Comparison of ENCODE assay signal across 35 cellular contexts in genomic region chr9:116461632-116462031, GRCh38.
A peak's percentile ranks its signal among the peaks of the same experiment; 100 is the strongest.
DNase-seq lines count a peak whose midpoint lies in the region; ATAC-seq, FAIRE-seq and TF ChIP-seq lines count a peak whose summit lies in the region.
"Had no signal": no experiment of that assay in that cellular context is flagged by ENCODE, and none has a peak within 500 bp of the region (broad histone marks: within the 10 kb centered on the region; RNA-seq: fewer than 3 reads in every experiment).

No MANE protein-coding gene starts in this region.

- intact Hi-C loops in HepG2 (cut with micrococcal nuclease; ENCODE audit: unreplicated experiment) (loop anchor here (10.0 kb wide), 1 partner anchor 127 kb away; no protein-coding TSS in a partner anchor), right lobe of liver (cut with DNase I) (no loop called here), K562 (cut with micrococcal nuclease) (no loop called here)

- POLR2A ChIA-PET in HepG2 (lab: Yijun Ruan, JAX): no interaction called here
- POLR2A ChIA-PET in K562 (lab: Yijun Ruan, JAX): interaction anchor here (0.5 to 1.1 kb wide), 5 partner anchors 9 to 1562 kb away, joined by 3 to 4 read pairs (median 3); no protein-coding TSS in a partner anchor

- H3K27ac ChIP-seq in HepG2 (ENCODE audit: extremely low read length, insufficient read depth, low read length) (no peak overlapping the region), right lobe of liver (no peak overlapping the region), K562 (ENCODE audit: extremely low read depth, low read depth, low read length) (0 out of 3 replicates have a peak overlapping the region, but pooled peaks have one; percentile 6)
- H3K27ac ChIP-seq: 22Rv1; A549; BLaER1; BLaER1 treated with 17β-estradiol and CSF1 and Interleukin-3, amounts not matched to agents 10 nM and 100 nM; C4-2B had no signal

- FAIRE-seq in HepG2 (lab: Jason Lieb, UNC) (no peak), H54 (lab: Jason Lieb, UNC) (peak; percentile 83), K562 (lab: Jason Lieb, UNC) (no peak), bronchial epithelial cell (lab: Jason Lieb, UNC) (peak; percentile 47)
- FAIRE-seq: A204.1, A549, D721Med had no signal

- WGBS in HepG2 (ENCODE audit: low lambda C conversion rate): 100% methylated on average over 3 of the region's 3 CpGs
- 93% methylated on average over 3 of the region's 3 CpGs for WGBS in right lobe of liver (ENCODE audit: insufficient coverage, low coverage, low lambda C conversion rate, missing lambda C conversion rate)
- WGBS in K562 (ENCODE audit: insufficient coverage, low coverage, missing lambda C conversion rate): 94% methylated on average over 3 of the region's 3 CpGs

- no TSS peak for BruUV-seq in HepG2 (replicated peaks; lab: Mats Ljungman, UMichigan)
- BruUV-seq in K562 (replicated peaks; lab: Mats Ljungman, UMichigan): no TSS peak

- no peaks in the 10 kb centered on the region; a peak in 1 of 5 replicates for H3K36me3 ChIP-seq in HepG2 (replicated peaks in 1 of 2; ENCODE audit: control insufficient read depth in 1 of 2, insufficient read depth in 2 of 2, low read length in 2 of 2)
- no peaks in the 10 kb centered on the region for H3K36me3 ChIP-seq in right lobe of liver
- no peaks in the 10 kb centered on the region for H3K36me3 ChIP-seq in K562 (ENCODE audit: control insufficient read depth, insufficient read depth, low read length)
- H3K36me3 ChIP-seq in bronchial epithelial cell (ENCODE audit: control insufficient read depth, insufficient read depth, low read length): no peaks in the 10 kb centered on the region
- H3K36me3 ChIP-seq: BE2C, BLaER1 had no signal

- H3K4me2 ChIP-seq in HepG2 (ENCODE audit: low read depth, low read length): no peak overlapping the region
- H3K4me2 ChIP-seq in K562 (ENCODE audit: insufficient read depth, low read length): no peak overlapping the region
- H3K4me2 ChIP-seq: A549; BLaER1; BLaER1 treated with 17β-estradiol and CSF1 and Interleukin-3, amounts not matched to agents 10 nM and 100 nM had no signal

- H3K79me2 ChIP-seq in HepG2 (ENCODE audit: insufficient read depth, low read length) (no peaks in the 10 kb centered on the region), K562 (ENCODE audit: control insufficient read depth, insufficient read depth, low read length) (no peaks in the 10 kb centered on the region)

- TF ChIP-seq EP300 in HepG2 (IDR thresholded peaks at IDR 0.05; ENCODE audit: low read depth in 2 of 2, low read length in 2 of 2) (no peak), HepG2 (CRISPR knock-in tag; IDR thresholded peaks at IDR 0.05; ENCODE audit: borderline replicate concordance) (no peak), K562 (IDR thresholded peaks at IDR 0.05; ENCODE audit: low read length) (no peak)

- H3K9me1 ChIP-seq in K562 (ENCODE audit: control insufficient read depth, insufficient read depth, low read length): no peaks in the 10 kb centered on the region

- H3K9ac ChIP-seq in HepG2 (ENCODE audit: insufficient read depth, low read depth, low read length) (no peak overlapping the region), K562 (ENCODE audit: insufficient read depth in 1 of 2, low read depth in 2 of 2, low read length in 2 of 2) (no peak overlapping the region)
- H3K9ac ChIP-seq: BLaER1; BLaER1 treated with 17β-estradiol and CSF1 and Interleukin-3, amounts not matched to agents 10 nM and 100 nM had no signal

- H3K27me3 ChIP-seq in HepG2 (ENCODE audit: control insufficient read depth in 1 of 2, insufficient read depth in 2 of 2, low read length in 2 of 2) (no peaks in the 10 kb centered on the region), right lobe of liver (no peaks in the 10 kb centered on the region), K562 (ENCODE audit: control insufficient read depth in 2 of 2, insufficient read depth in 2 of 2, low read length in 2 of 2) (no peaks in the 10 kb centered on the region), bronchial epithelial cell (ENCODE audit: control insufficient read depth, insufficient read depth, low read length) (no peaks in the 10 kb centered on the region)
- H3K27me3 ChIP-seq: BE2C; BLaER1; BLaER1 treated with 17β-estradiol and CSF1 and Interleukin-3, amounts not matched to agents 10 nM and 100 nM had no signal

- TF ChIP-seq CTCF in HepG2 (CRISPR knock-in tag; IDR thresholded peaks at IDR 0.05) (no peak), right lobe of liver (IDR thresholded peaks at IDR 0.05) (no peak), K562 (IDR thresholded peaks at IDR 0.05 in 2 of 3, conservative IDR thresholded peaks at IDR 0.05 in 1 of 3; ENCODE audit: insufficient read depth in 2 of 3, low read depth in 1 of 3, low read length in 3 of 3) (no peak), bronchial epithelial cell (IDR thresholded peaks at IDR 0.05; ENCODE audit: insufficient read depth, low read length, severe bottlenecking) (no peak)

- TF ChIP-seq POLR2A in HepG2 (IDR thresholded peaks at IDR 0.05; ENCODE audit: insufficient read depth in 1 of 2, low read depth in 2 of 2, low read length in 2 of 2): no peak
- TF ChIP-seq POLR2A in right lobe of liver (IDR thresholded peaks at IDR 0.05): no peak
- TF ChIP-seq POLR2A in H54 (IDR thresholded peaks at IDR 0.05; ENCODE audit: low read depth, low read length): no peak
- TF ChIP-seq POLR2A in K562 (conservative IDR thresholded peaks at IDR 0.05): no peak

- H3K4me3 ChIP-seq in HepG2 (replicated peaks in 1 of 3; ENCODE audit: insufficient read depth in 1 of 3, low read depth in 2 of 3, low read length in 3 of 3): no peak overlapping the region
- no peak overlapping the region for H3K4me3 ChIP-seq in right lobe of liver
- H3K4me3 ChIP-seq in K562: no peak overlapping the region
- no peak overlapping the region for H3K4me3 ChIP-seq in bronchial epithelial cell (ENCODE audit: low read depth, low read length)
- H3K4me3 ChIP-seq: A549; BLaER1; BLaER1 treated with 17β-estradiol and CSF1 and Interleukin-3, amounts not matched to agents 10 nM and 100 nM had no signal

- in situ Hi-C loops in HepG2 (cut with HindIII; ENCODE audit: extremely low pct_ligation_motif_present, low pct_unique_long_range_greater_than_20kb): no loop called here
- in situ Hi-C loops in K562 (cut with MboI): no loop called here

- ATAC-seq in HepG2 (no peak), right lobe of liver (no peak), K562 (no peak), GM21390 (IDR thresholded peaks at IDR 0.05; ENCODE audit: unreplicated experiment) (no peak), HG03354 (IDR thresholded peaks at IDR 0.05; ENCODE audit: poor library complexity, severe bottlenecking, unreplicated experiment) (no peak)
- ATAC-seq: A549; CD8-positive, alpha-beta T cell had no signal

- H3K9me3 ChIP-seq in HepG2 (ENCODE audit: low read length): peaks cover 5% of the 10 kb centered on the region
- no peaks in the 10 kb centered on the region for H3K9me3 ChIP-seq in right lobe of liver
- peaks cover 6% of the 10 kb centered on the region for H3K9me3 ChIP-seq in K562 (replicated peaks; ENCODE audit: control insufficient read depth, insufficient read depth, low read depth, low read length)
- H3K9me3 ChIP-seq: BE2C had no signal

- no peaks in the 10 kb centered on the region for H3K4me1 ChIP-seq in HepG2 (ENCODE audit: insufficient read depth, low read length)
- H3K4me1 ChIP-seq in right lobe of liver: peaks cover 0 to 5% (median 0%) of the 10 kb centered on the region in 4 donors
- peaks cover 10 to 54% of the 10 kb centered on the region in 2 experiments for H3K4me1 ChIP-seq in K562 (replicated peaks in 1 of 2; ENCODE audit: control insufficient read depth in 2 of 2, insufficient read depth in 2 of 2, low read length in 2 of 2)
- H3K4me1 ChIP-seq: A549; BE2C; BLaER1; BLaER1 treated with 17β-estradiol and CSF1 and Interleukin-3, amounts not matched to agents 10 nM and 100 nM had no signal

- H2AFZ ChIP-seq in HepG2 (ENCODE audit: low read length) (no peak overlapping the region), K562 (ENCODE audit: low read depth, low read length) (peak overlapping the region; percentile 63; the same call in 1 of the 2 replicates)

- CTCF ChIA-PET in HepG2 (lab: Yijun Ruan, JAX; ENCODE audit: low intra/inter-chr PET ratio, low total read pairs): no interaction called here
- CTCF ChIA-PET in K562 (lab: Yijun Ruan, JAX; ENCODE audit: low intra/inter-chr PET ratio): no interaction called here

- no peak for DNase-seq in HepG2 (ENCODE audit: low spot score)
- DNase-seq in right lobe of liver: no peak
- no peak for DNase-seq in H54 (ENCODE audit: insufficient read length, low spot score)
- DNase-seq in K562 (ENCODE audit: extremely low read depth in 1 of 4, low spot score in 3 of 4): no peak
- no peak for DNase-seq in bronchial epithelial cell (ENCODE audit: low read depth)
- DNase-seq in HT-29 (ENCODE audit: low spot score): no peak
- DNase-seq: 8988T; ACHN; AML-193; BE2C; C1 segment of cervical spinal cord; Caco-2; Calu3; CD4-positive, alpha-beta memory T cell; CD4-positive, alpha-beta T cell; CD4-positive, CD25-positive, alpha-beta regulatory T cell; CD8-positive, alpha-beta memory T cell; CD8-positive, alpha-beta T cell; COR-L47; DMS 273 treated with DMSO at 0.1 percent for 48 hours; DMS153; DMS53; DMS79; DMS79 treated with DMSO at 0.1 percent for 48 hours; DND-41; EL had no signal

- no peak for TF ChIP-seq RAD21 in HepG2 (CRISPR knock-in tag; IDR thresholded peaks at IDR 0.05)
- no peak for TF ChIP-seq RAD21 in K562 (CRISPR knock-in tag; conservative IDR thresholded peaks at IDR 0.05 in 1 of 2, IDR thresholded peaks at IDR 0.05 in 1 of 2)

- H4K20me1 ChIP-seq in HepG2 (ENCODE audit: insufficient read depth, low read length) (no peaks in the 10 kb centered on the region), K562 (replicated peaks; ENCODE audit: control insufficient read depth, insufficient read depth, low read length) (no peaks in the 10 kb centered on the region)
- H4K20me1 ChIP-seq: BLaER1; BLaER1 treated with 17β-estradiol and CSF1 and Interleukin-3, amounts not matched to agents 10 nM and 100 nM had no signal

TF ChIP-seq in HepG2, 621 proteins besides CTCF, POLR2A, EP300 and RAD21:
- TF ChIP-seq XRCC5 (optimal IDR thresholded peaks at IDR 0.05; ENCODE audit: low read length) (no peak), ZNF12 (CRISPR knock-in tag; IDR thresholded peaks at IDR 0.05) (peak; percentile 30; the same call in 1 of the 2 replicates)

TF ChIP-seq in K562, 482 proteins besides CTCF, POLR2A, EP300 and RAD21:
- TF ChIP-seq ZNF316 (IDR thresholded peaks at IDR 0.05) (0 out of 2 replicates have a peak, but pooled peaks have one; percentile 9), KDM4B (IDR thresholded peaks at IDR 0.05; ENCODE audit: borderline replicate concordance in 2 of 2, low read depth in 1 of 2) (no peak), ZNF444 (CRISPR knock-in tag; IDR thresholded peaks at IDR 0.05) (no peak), ZNF12 (CRISPR knock-in tag; IDR thresholded peaks at IDR 0.05) (peak; percentile 96), SREBF1 (IDR thresholded peaks at IDR 0.05; ENCODE audit: borderline replicate concordance, low read depth, low read length) (no peak), MECOM (CRISPR knock-in tag; IDR thresholded peaks at IDR 0.05) (no peak)
TF ChIP-seq in K562: peak in this region for 2.

Comparison
In these comparisons a context has a peak if more than half of its experiments do, and no peak if none do; other contexts are left out.
1. Of the 241 proteins assayed by ChIP-seq in both HepG2 and K562: peak only in HepG2: none; only in K562: none; in both: ZNF12; in neither: 240.